Comparison of ENCODE assay signal across 15 cellular contexts in the genomic region with DNA sequence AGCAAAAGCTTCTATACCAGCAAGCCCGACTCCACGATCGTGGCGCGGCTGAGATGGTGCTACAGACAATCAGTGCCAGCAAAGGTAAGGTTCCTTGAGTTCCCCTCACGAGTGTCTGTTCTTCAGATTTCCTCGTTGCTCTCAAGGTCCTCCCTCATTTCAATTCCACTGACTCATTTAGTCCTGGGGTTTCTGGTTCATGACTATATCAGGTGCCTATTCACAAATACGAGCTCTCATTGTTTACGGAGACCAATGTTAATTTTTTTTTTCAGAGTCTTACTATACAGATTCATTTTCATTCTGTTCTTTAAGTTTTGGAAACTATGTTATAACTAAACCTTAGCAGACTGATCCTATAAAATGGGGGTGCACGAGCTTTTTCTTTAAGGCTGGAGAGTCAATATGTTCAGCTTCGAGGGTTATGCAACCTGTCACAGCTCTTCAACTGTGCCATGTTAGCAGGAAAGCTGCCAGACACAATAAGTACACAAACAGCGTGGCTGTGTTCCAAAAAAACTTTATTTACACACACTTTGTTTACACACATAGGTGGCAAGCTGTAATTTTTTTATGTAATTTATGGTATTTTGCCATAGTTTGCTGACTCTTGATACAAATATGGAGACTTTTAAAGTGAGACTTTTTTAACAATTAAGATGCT.
DNase-seq lines count a peak whose midpoint lies in the region; ATAC-seq, FAIRE-seq and TF ChIP-seq lines count a peak whose summit lies in the region.
"Had no signal": no experiment of that assay in that cellular context is flagged by ENCODE, and none has a peak within 500 bp of the region (broad histone marks: within the 10 kb centered on the region; RNA-seq: fewer than 3 reads in every experiment).

No MANE protein-coding gene starts in this region.

- no peak for ATAC-seq in HepG2
- peak; percentile 90 for ATAC-seq in body of pancreas
- ATAC-seq in GM19463 (IDR thresholded peaks at IDR 0.05; ENCODE audit: unreplicated experiment) = no peak

- no peak overlapping the region for H2BK5ac ChIP-seq in neuronal stem cell (ENCODE audit: low read length)

- in situ Hi-C loops in HepG2 (cut with HindIII; ENCODE audit: extremely low pct_ligation_motif_present, low pct_unique_long_range_greater_than_20kb) = no loop called here

- no peak overlapping the region for H3K14ac ChIP-seq in neuronal stem cell (ENCODE audit: low read length)

- H3K4ac ChIP-seq in neuronal stem cell (ENCODE audit: low read length) = no peak overlapping the region

- no peaks in the 10 kb centered on the region for H4K20me1 ChIP-seq in HepG2 (ENCODE audit: insufficient read depth, low read length)

- H3K4me2 ChIP-seq in HepG2 (ENCODE audit: low read depth, low read length) = no peak overlapping the region
- H3K4me2 ChIP-seq in neuronal stem cell (ENCODE audit: insufficient read depth, low read length, poor library complexity, severe bottlenecking) = no peak overlapping the region
- H3K4me2 ChIP-seq: PC-9 had no signal

- FAIRE-seq in HepG2 (lab: Jason Lieb, UNC) = no peak

- H3K27me3 ChIP-seq in liver (ENCODE audit: control insufficient read depth in 4 of 4, insufficient read depth in 4 of 4, low read length in 3 of 4) = no peaks in the 10 kb centered on the region
- no peaks in the 10 kb centered on the region for H3K27me3 ChIP-seq in HepG2 (ENCODE audit: control insufficient read depth in 1 of 2, insufficient read depth in 2 of 2, low read length in 2 of 2)
- no peaks in the 10 kb centered on the region for H3K27me3 ChIP-seq in body of pancreas
- no peaks in the 10 kb centered on the region for H3K27me3 ChIP-seq in neuronal stem cell (ENCODE audit: control insufficient read depth in 3 of 3, insufficient read depth in 3 of 3, low read depth in 1 of 3, low read length in 3 of 3)
- H3K27me3 ChIP-seq: MG63 had no signal

- H3K27ac ChIP-seq in liver (ENCODE audit: low read depth in 1 of 2, low read length in 2 of 2) (no peak overlapping the region), HepG2 (ENCODE audit: extremely low read length, insufficient read depth, low read length) (no peak overlapping the region), body of pancreas (peak overlapping the region in 2 of 4 donors; percentile 3 to 47), neuronal stem cell (replicated peaks; ENCODE audit: low read length) (no peak overlapping the region)
- H3K27ac ChIP-seq: PC-9 had no signal

- POLR2A ChIA-PET in HepG2 (lab: Yijun Ruan, JAX) = no interaction called here

- no peaks in the 10 kb centered on the region for H3K79me2 ChIP-seq in HepG2 (ENCODE audit: insufficient read depth, low read length)

- H3K23ac ChIP-seq in neuronal stem cell (ENCODE audit: low read depth, low read length, poor library complexity) = no peak overlapping the region

- no peaks in the 10 kb centered on the region for H3K79me1 ChIP-seq in neuronal stem cell (ENCODE audit: low read depth, low read length)

- no peak overlapping the region for H2BK15ac ChIP-seq in neuronal stem cell (ENCODE audit: low read length)

- TF ChIP-seq POLR2A in HepG2 (IDR thresholded peaks at IDR 0.05; ENCODE audit: insufficient read depth in 1 of 2, low read depth in 2 of 2, low read length in 2 of 2) (no peak), body of pancreas (IDR thresholded peaks at IDR 0.05) (no peak)

- H4K8ac ChIP-seq in neuronal stem cell (ENCODE audit: low read depth, low read length) = no peak overlapping the region

- H3K4me3 ChIP-seq in liver (ENCODE audit: low read depth in 1 of 3, low read length in 3 of 3) (no peak overlapping the region), HepG2 (replicated peaks in 1 of 3; ENCODE audit: insufficient read depth in 1 of 3, low read depth in 2 of 3, low read length in 3 of 3) (no peak overlapping the region), body of pancreas (no peak overlapping the region), neuronal stem cell (ENCODE audit: low read length in 2 of 2) (no peak overlapping the region)
- H3K4me3 ChIP-seq: MG63, PC-9 had no signal

- intact Hi-C loops in HepG2 (cut with micrococcal nuclease; ENCODE audit: unreplicated experiment) (no loop called here), body of pancreas (cut with DNase I) (no loop called here)

- peaks cover 5 to 37% (median 16%) of the 10 kb centered on the region in 4 donors for H3K4me1 ChIP-seq in liver (ENCODE audit: control insufficient read depth in 4 of 4, insufficient read depth in 4 of 4, low read length in 3 of 4)
- H3K4me1 ChIP-seq in HepG2 (ENCODE audit: insufficient read depth, low read length) = no peaks in the 10 kb centered on the region
- peaks cover 37% of the 10 kb centered on the region for H3K4me1 ChIP-seq in body of pancreas
- peaks cover 0 to 13% of the 10 kb centered on the region in 2 donors for H3K4me1 ChIP-seq in neuronal stem cell (ENCODE audit: control insufficient read depth in 2 of 2, insufficient read depth in 1 of 2, low read depth in 1 of 2, low read length in 2 of 2)

- WGBS in liver = 67% methylated on average over 12 of the region's 12 CpGs
- 44% methylated on average over 12 of the region's 12 CpGs for WGBS in HepG2 (ENCODE audit: low lambda C conversion rate)
- WGBS in body of pancreas, 2 donors = 56 to 57% methylated on average over 12 of the region's 12 CpGs
- no CpG with 5 or more reads among the region's 12 CpGs for WGBS in neuronal stem cell (ENCODE audit: extremely low coverage in 2 of 2, insufficient read length in 2 of 2, insufficient replicate concordance in 1 of 2), 2 donors

- H2AK5ac ChIP-seq in neuronal stem cell (ENCODE audit: low read depth, low read length) = no peak overlapping the region

- H3K9me3 ChIP-seq in liver (ENCODE audit: control insufficient read depth in 4 of 4, low read length in 3 of 4) (no peaks in the 10 kb centered on the region), HepG2 (ENCODE audit: low read length) (no peaks in the 10 kb centered on the region), body of pancreas (no peaks in the 10 kb centered on the region), neuronal stem cell (replicated peaks in 1 of 2; ENCODE audit: control insufficient read depth in 2 of 2, insufficient read depth in 1 of 2, low read depth in 1 of 2, low read length in 2 of 2) (no peaks in the 10 kb centered on the region)
- H3K9me3 ChIP-seq: MG63 had no signal

- no peak overlapping the region for H4K91ac ChIP-seq in neuronal stem cell (ENCODE audit: low read depth, low read length, poor library complexity)

- BruUV-seq in HepG2 (replicated peaks; lab: Mats Ljungman, UMichigan) = no TSS peak

- DNase-seq in HepG2 (ENCODE audit: low spot score) (no peak), NCI-H2081 (lab: John Stamatoyannopoulos, UW) (peak; percentile 66 to 91), body of pancreas (peak; percentile 50 to 80 (median 70)), neuronal stem cell (ENCODE audit: low spot score) (no peak), NCI-H1417 treated with DMSO at 0.1 percent for 48 hours (lab: John Stamatoyannopoulos, UW) (no peak)
- DNase-seq: AML-193; CD4-positive, CD25-positive, alpha-beta regulatory T cell; GOT3; KG1; MG63; NCI-H146; NCI-H526; PC-9 had no signal

- H3K36me3 ChIP-seq in liver (ENCODE audit: control insufficient read depth in 4 of 4, insufficient read depth in 3 of 4, low read depth in 1 of 4, low read length in 3 of 4) (no peaks in the 10 kb centered on the region), HepG2 (replicated peaks in 1 of 2; ENCODE audit: control insufficient read depth in 1 of 2, insufficient read depth in 2 of 2, low read length in 2 of 2) (no peaks in the 10 kb centered on the region), body of pancreas (replicated peaks in 1 of 2; ENCODE audit: insufficient read depth in 1 of 2, low read depth in 2 of 2) (no peaks in the 10 kb centered on the region), neuronal stem cell (replicated peaks in 1 of 2; ENCODE audit: control insufficient read depth in 2 of 2, insufficient read depth in 2 of 2, low read length in 2 of 2) (no peaks in the 10 kb centered on the region)
- H3K36me3 ChIP-seq: MG63 had no signal

- no peak overlapping the region for H3K9ac ChIP-seq in liver (ENCODE audit: low read depth in 1 of 2, low read length in 2 of 2)
- H3K9ac ChIP-seq in HepG2 (ENCODE audit: insufficient read depth, low read depth, low read length) = no peak overlapping the region
- no peak overlapping the region for H3K9ac ChIP-seq in neuronal stem cell (ENCODE audit: low read depth, low read length, poor library complexity)

- H2BK120ac ChIP-seq in neuronal stem cell (ENCODE audit: low read depth, low read length) = no peak overlapping the region

- no peak overlapping the region for H2BK12ac ChIP-seq in neuronal stem cell (ENCODE audit: low read length)

- H2AFZ ChIP-seq in HepG2 (ENCODE audit: low read length) = no peak overlapping the region
- no peak overlapping the region for H2AFZ ChIP-seq in neuronal stem cell (ENCODE audit: low read length)
- H2AFZ ChIP-seq: PC-9 had no signal

- no peak overlapping the region for H3K18ac ChIP-seq in neuronal stem cell (ENCODE audit: low read length)

- TF ChIP-seq RAD21 in liver (IDR thresholded peaks at IDR 0.05) = no peak
- TF ChIP-seq RAD21 in HepG2 (CRISPR knock-in tag; IDR thresholded peaks at IDR 0.05) = no peak

- no peak for TF ChIP-seq EP300 in HepG2 (IDR thresholded peaks at IDR 0.05; ENCODE audit: low read depth in 2 of 2, low read length in 2 of 2)
- no peak for TF ChIP-seq EP300 in HepG2 (CRISPR knock-in tag; IDR thresholded peaks at IDR 0.05; ENCODE audit: borderline replicate concordance)

- CTCF ChIA-PET in HepG2 (lab: Yijun Ruan, JAX; ENCODE audit: low intra/inter-chr PET ratio, low total read pairs) = no interaction called here

- TF ChIP-seq CTCF in liver (IDR thresholded peaks at IDR 0.05; ENCODE audit: low read depth, low read length, missing input control) = no peak
- TF ChIP-seq CTCF in HepG2 (CRISPR knock-in tag; IDR thresholded peaks at IDR 0.05) = no peak
- TF ChIP-seq CTCF in body of pancreas (IDR thresholded peaks at IDR 0.05) = no peak

TF ChIP-seq in liver, 16 proteins besides CTCF, POLR2A, EP300 and RAD21 (continues in another document):
- TF ChIP-seq YY1 (IDR thresholded peaks at IDR 0.05) (peak; percentile 72), GABPA (IDR thresholded peaks at IDR 0.05 in 1 of 2, conservative IDR thresholded peaks at IDR 0.05 in 1 of 2) (no peak), FOXA1 (IDR thresholded peaks at IDR 0.05) (peak; percentile 92), FOXA2 (IDR thresholded peaks at IDR 0.05) (peak; percentile 94), MAX (IDR thresholded peaks at IDR 0.05) (peak; percentile 64)

TF ChIP-seq in HepG2, 621 proteins besides CTCF, POLR2A, EP300 and RAD21 (continues in another document):
- no peak for TF ChIP-seq NBN (conservative IDR thresholded peaks at IDR 0.05)

Comparison
In these comparisons a context has a peak if more than half of its experiments do, and no peak if none do; other contexts are left out.
1. DNase-seq: peak in NCI-H2081 (2 of 2) and body of pancreas (4 of 4); none in HepG2 (single experiment), neuronal stem cell (single experiment) and NCI-H1417 treated with DMSO at 0.1 percent for 48 hours (single experiment).